ENCODE assay signal across 22 cellular contexts in genomic region chr14:104717137-104717536, GRCh38.
"Had no signal": no experiment of that assay in that cellular context is flagged by ENCODE, and none has a peak within 500 bp of the region (broad histone marks: within the 10 kb centered on the region; RNA-seq: fewer than 3 reads in every experiment).

No MANE protein-coding gene starts in this region.

- H3K36me3 Mint-ChIP-seq: activated CD8-positive, alpha-beta memory T cell treated with anti-CD3 and anti-CD28 coated beads, Interleukin-2, amount 10 ng/mL, durations not matched to agents 7 days and 5 days; activated naive CD8-positive, alpha-beta T cell had no signal

- H3K4me1 Mint-ChIP-seq: activated CD4-positive, alpha-beta T cell treated with anti-CD3 and anti-CD28 coated beads, Interleukin-2, amount 10 ng/mL, durations not matched to agents 7 days and 5 days; central memory CD8-positive, alpha-beta T cell had no signal

- H3K27me3 ChIP-seq: adrenal gland, ascending aorta, brain microvascular endothelial cell, colonic mucosa, esophagus squamous epithelium, gastrocnemius medialis, uterus had no signal

- H3K9me3 Mint-ChIP-seq: activated CD4-positive, alpha-beta T cell treated with anti-CD3 and anti-CD28 coated beads, Interleukin-2, amount 10 ng/mL, durations not matched to agents 7 days and 5 days; activated CD8-positive, alpha-beta T cell treated with anti-CD3 and anti-CD28 coated beads for 36 hours; central memory CD8-positive, alpha-beta T cell; nephron progenitor cell; T-helper 2 cell treated with Interferon-gamma antibody and Interleukin-4, amounts not matched to agents 5 μg/mL and 100 μg/mL, for 36 hours had no signal

- H3K4me1 ChIP-seq: colonic mucosa had no signal

- ATAC-seq: activated CD8-positive, alpha-beta memory T cell treated with anti-CD3 and anti-CD28 coated beads, Interleukin-2, amount 10 ng/mL, durations not matched to agents 7 days and 5 days; activated CD8-positive, alpha-beta T cell treated with anti-CD3 and anti-CD28 coated beads for 36 hours; gastrocnemius medialis had no signal

- H3K27me3 Mint-ChIP-seq: activated CD4-positive, alpha-beta T cell treated with anti-CD3 and anti-CD28 coated beads, Interleukin-2, amount 10 ng/mL, durations not matched to agents 7 days and 5 days; activated CD8-positive, alpha-beta memory T cell treated with anti-CD3 and anti-CD28 coated beads, Interleukin-2, amount 10 ng/mL, durations not matched to agents 7 days and 5 days; activated CD8-positive, alpha-beta T cell treated with anti-CD3 and anti-CD28 coated beads for 36 hours; activated naive CD8-positive, alpha-beta T cell; central memory CD8-positive, alpha-beta T cell had no signal

- H3K27ac ChIP-seq: adrenal gland, ascending aorta, brain microvascular endothelial cell, colonic mucosa, esophagus squamous epithelium, uterus, VCaP had no signal

- DNase-seq: activated CD4-positive, alpha-beta T cell treated with anti-CD3 and anti-CD28 coated beads, Interleukin-2, amount 10 ng/mL, durations not matched to agents 7 days and 5 days; activated CD4-positive, CD25-positive, alpha-beta regulatory T cell treated with anti-CD3 and anti-CD28 coated beads, Interleukin-2, amount 50 U/mL, for 72 hours; activated CD8-positive, alpha-beta memory T cell treated with anti-CD3 and anti-CD28 coated beads, Interleukin-2, amount 10 ng/mL, durations not matched to agents 7 days and 5 days; activated CD8-positive, alpha-beta T cell treated with anti-CD3 and anti-CD28 coated beads for 36 hours; activated effector memory CD4-positive, alpha-beta T cell treated with anti-CD3 and anti-CD28 coated beads, Interleukin-2, amount 50 U/mL, for 16 hours; activated T-cell treated with anti-CD3 and anti-CD28 coated beads for 4 hours; adrenal gland; brain microvascular endothelial cell; colonic mucosa; esophagus squamous epithelium; gastrocnemius medialis; midbrain; nephron progenitor cell; stimulated activated CD4-positive, alpha-beta T cell treated with anti-CD3 and anti-CD28 coated beads, Interleukin-4, amount 100 ng/mL, for 1 hour; stimulated activated naive CD4-positive, alpha-beta T cell treated with Interleukin-2 at 50 U/mL for 16 hours; trophoblast cell; uterus had no signal

- H3K4me3 ChIP-seq: adrenal gland, ascending aorta, colonic mucosa, esophagus squamous epithelium, gastrocnemius medialis, uterus had no signal

- H3K4me3 Mint-ChIP-seq: activated CD4-positive, alpha-beta T cell treated with anti-CD3 and anti-CD28 coated beads, Interleukin-2, amount 10 ng/mL, durations not matched to agents 7 days and 5 days; activated CD8-positive, alpha-beta memory T cell treated with anti-CD3 and anti-CD28 coated beads, Interleukin-2, amount 10 ng/mL, durations not matched to agents 7 days and 5 days; activated CD8-positive, alpha-beta T cell treated with anti-CD3 and anti-CD28 coated beads for 36 hours; activated naive CD8-positive, alpha-beta T cell; central memory CD8-positive, alpha-beta T cell; nephron progenitor cell; T-helper 2 cell treated with Interferon-gamma antibody and Interleukin-4, amounts not matched to agents 5 μg/mL and 100 μg/mL, for 36 hours had no signal

- H3K9me3 ChIP-seq: adrenal gland, ascending aorta, colonic mucosa, esophagus squamous epithelium, gastrocnemius medialis, uterus had no signal

- H3K27ac Mint-ChIP-seq: activated CD4-positive, alpha-beta T cell treated with anti-CD3 and anti-CD28 coated beads, Interleukin-2, amount 10 ng/mL, durations not matched to agents 7 days and 5 days; activated CD8-positive, alpha-beta memory T cell treated with anti-CD3 and anti-CD28 coated beads, Interleukin-2, amount 10 ng/mL, durations not matched to agents 7 days and 5 days; activated CD8-positive, alpha-beta T cell treated with anti-CD3 and anti-CD28 coated beads for 36 hours; activated naive CD8-positive, alpha-beta T cell; nephron progenitor cell; T-helper 2 cell treated with Interferon-gamma antibody and Interleukin-4, amounts not matched to agents 5 μg/mL and 100 μg/mL, for 36 hours had no signal

- H3K36me3 ChIP-seq: uterus had no signal
